In the genomic region with DNA sequence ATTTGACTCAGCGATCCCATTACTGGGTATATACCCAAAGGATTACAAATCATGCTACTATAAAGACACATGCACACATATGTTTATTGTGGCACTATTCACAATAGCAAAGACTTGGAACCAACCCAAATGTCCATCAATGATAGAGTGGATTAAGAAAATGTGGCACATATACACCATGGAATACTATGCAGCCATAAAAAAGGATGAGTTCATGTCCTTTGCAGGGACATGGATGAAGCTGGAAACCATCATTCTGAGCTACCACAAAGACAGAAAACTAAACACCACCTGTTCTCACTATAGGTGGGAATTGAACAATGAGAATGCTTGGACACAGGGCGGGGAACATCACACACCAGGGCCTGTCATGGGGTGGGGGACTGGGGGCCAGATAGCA, we compare ENCODE assay signal across 9 cellular contexts. TPM values are rescaled to one million over a fixed set of nuclear protein-coding genes. Genes with fewer than 3 reads are reported as not detected.
"Had no signal": no experiment of that assay in that cellular context is flagged by ENCODE, and none has a peak within 500 bp of the region (broad histone marks: within the 10 kb centered on the region; RNA-seq: fewer than 3 reads in every experiment).

No MANE protein-coding gene starts in this region.

RNA-seq across cellular contexts. Expression of a gene that starts 43.1 kb away (rescaled TPM):
- total RNA-seq: activated naive CD4-positive, alpha-beta T cell treated with anti-CD3 and anti-CD28 coated beads for 36 hours; activated naive CD4-positive, alpha-beta T cell treated with anti-CD3 and anti-CD28 coated beads, Interleukin-2, amount 50 U/mL, for 72 hours; activated naive CD8-positive, alpha-beta T cell treated with anti-CD3 and anti-CD28 coated beads, Interleukin-2, amount 10 ng/mL, durations not matched to agents 7 days and 5 days; activated T-cell treated with anti-CD3 and anti-CD28 coated beads, Interleukin-2, amount 50 U/mL, for 72 hours; activated T-helper 1 cell treated with anti-CD3 and anti-CD28 coated beads, Interleukin-12 subunit alpha, Interleukin-12 subunit beta, Interleukin-2, Interleukin-4 antibody, amounts not matched to agents 30 ng/mL and 10 ng/mL and 1 ng/mL, durations not matched to agents 14 hours and 24 hours and 36 hours; activated T-helper 17 cell treated with anti-CD3 and anti-CD28 coated beads, Interleukin-2, amount 50 U/mL, for 72 hours; activated T-helper 2 cell treated with anti-CD3 and anti-CD28 coated beads, Interferon-gamma antibody, Interleukin-2, Interleukin-4, amounts not matched to agents 10 μg/mL and 5 μg/mL and 100 μg/mL, durations not matched to agents 14 hours and 24 hours and 36 hours; bronchial epithelial cell had no signal
- polyA plus RNA-seq: aorta had no signal
